In genomic region chr3:47161983-47162694, GRCh38 we compare ENCODE assay signal across 8 cellular contexts. TPM values are rescaled to one million over a fixed set of nuclear protein-coding genes. Genes with fewer than 3 reads are reported as not detected.
DNase-seq lines count a peak whose midpoint lies in the region; ATAC-seq and TF ChIP-seq lines count a peak whose summit lies in the region.

No MANE protein-coding gene starts in this region.

- no peaks in the 10 kb centered on the region for H3K27me3 ChIP-seq in heart right ventricle
- no peaks in the 10 kb centered on the region for H3K27me3 ChIP-seq in ascending aorta
- no peaks in the 10 kb centered on the region for H3K27me3 ChIP-seq in lower lobe of right lung (ENCODE audit: low read depth)
- H3K27me3 ChIP-seq in uterus: no peaks in the 10 kb centered on the region

- 17 to 24% methylated on average over 4 of the region's 4 CpGs for WGBS in heart right ventricle, 2 donors

- DNase-seq in heart right ventricle: no peak
- DNase-seq in Right ventricle myocardium inferior (ENCODE audit: missing footprints): no peak
- no peak for DNase-seq in ascending aorta (ENCODE audit: low spot score in 2 of 2)
- DNase-seq in lower lobe of right lung: no peak
- DNase-seq in uterus: no peak
- no peak for DNase-seq in ecto neural progenitor cell (ENCODE audit: low spot score)
- no peak for DNase-seq in amygdala (lab: John Stamatoyannopoulos, UW)

- TF ChIP-seq CTCF in heart right ventricle (IDR thresholded peaks at IDR 0.05) (no peak), ascending aorta (IDR thresholded peaks at IDR 0.05) (no peak), lower lobe of right lung (IDR thresholded peaks at IDR 0.05) (no peak), uterus (IDR thresholded peaks at IDR 0.05) (no peak)

- H3K4me1 ChIP-seq in heart right ventricle (peaks cover 8 to 73% (median 69%) of the 10 kb centered on the region in 9 donors), ascending aorta (peaks cover 3 to 50% of the 10 kb centered on the region in 2 donors), lower lobe of right lung (peaks cover 70% of the 10 kb centered on the region), uterus (peaks cover 0 to 26% of the 10 kb centered on the region in 2 donors)

- H3K4me3 ChIP-seq in heart right ventricle (peak overlapping the region in 9 of 10 donors; percentile 81 to 99 (median 97)), ascending aorta (peak overlapping the region; percentile 97 to 98), lower lobe of right lung (peak overlapping the region; percentile 99), uterus (peak overlapping the region; percentile 85 to 88)

- intact Hi-C loops in heart right ventricle (cut with DNase I) (loop anchor here in 1 of 10 donors (10.0 kb wide), 1 partner anchor 123 kb away; the partner anchor contains the start of genes KIF9 and KLHL18), Right ventricle myocardium inferior (cut with DNase I) (loop anchor here (10.0 kb wide), 1 partner anchor 123 kb away; the partner anchor contains the start of genes KIF9 and KLHL18), ascending aorta (cut with DNase I) (loop anchor here (2.0 to 10.0 kb wide), 3 partner anchors 153 to 623 kb away; partner anchors contain the start of genes CCDC12 and SMARCC1), lower lobe of right lung (cut with DNase I) (no loop called here), uterus (cut with DNase I; ENCODE audit: low total_unique reads) (no loop called here)

- no peak for ATAC-seq in heart right ventricle
- ATAC-seq in Right ventricle myocardium inferior: no peak
- no peak for ATAC-seq in lower lobe of right lung
- ATAC-seq in activated CD4-positive, CD25-positive, alpha-beta regulatory T cell treated with anti-CD3 and anti-CD28 coated beads, Interleukin-2, amount 50 U/mL, for 24 hours: no peak

- H3K36me3 ChIP-seq in heart right ventricle (no peaks in the 10 kb centered on the region), ascending aorta (no peaks in the 10 kb centered on the region), lower lobe of right lung (no peaks in the 10 kb centered on the region), uterus (no peaks in the 10 kb centered on the region)

- no peak for TF ChIP-seq POLR2A in uterus (IDR thresholded peaks at IDR 0.05)

- H3K9me3 ChIP-seq in heart right ventricle (no peaks in the 10 kb centered on the region), ascending aorta (no peaks in the 10 kb centered on the region), lower lobe of right lung (no peaks in the 10 kb centered on the region), uterus (no peaks in the 10 kb centered on the region)

- peak overlapping the region in 5 of 10 donors; percentile 93 to 98 (median 96) for H3K27ac ChIP-seq in heart right ventricle
- H3K27ac ChIP-seq in ascending aorta: peak overlapping the region; percentile 94 to 97
- peak overlapping the region; percentile 94 for H3K27ac ChIP-seq in lower lobe of right lung
- peak overlapping the region; percentile 91 to 95 for H3K27ac ChIP-seq in uterus

RNA-seq across cellular contexts. Expression of gene SETD2, which starts 1.8 kb away (rescaled TPM):
- total RNA-seq in heart right ventricle (10 to 100 TPM; 23.5 to 34.4 (median 30.6) TPM), Right ventricle myocardium inferior (26.7 TPM), ascending aorta (21.0 TPM), lower lobe of right lung (47.9 TPM), uterus (10 to 100 TPM; 70.3 to 92.1 (median 87.3) TPM)
- polyA plus RNA-seq in heart right ventricle: 10 to 100 TPM in 1 of 2 donors, 1 to 10 TPM in 1; 8.6 to 10.5 TPM

Comparison
In these comparisons a context has a peak if more than half of its experiments do, and no peak if none do; other contexts are left out.
1. intact Hi-C loops: an anchor here in Right ventricle myocardium inferior (10.0 kb wide) and ascending aorta (2.0 to 10.0 kb wide); none called in lower lobe of right lung and uterus.